4 cellular contexts compared by ENCODE assay signal in genomic region chr1:34904236-34905097, GRCh38.
TF ChIP-seq lines count a peak whose summit lies in the region.

No MANE protein-coding gene starts in this region.

TF ChIP-seq in A549, 52 proteins besides CTCF, POLR2A, EP300 and RAD21:
- TF ChIP-seq SREBF2 (IDR thresholded peaks at IDR 0.05) (no peak), REST (IDR thresholded peaks at IDR 0.05) (no peak), NPAS2 (CRISPR knock-in tag; IDR thresholded peaks at IDR 0.05; ENCODE audit: borderline replicate concordance) (no peak), FOSB (CRISPR knock-in tag; IDR thresholded peaks at IDR 0.05) (no peak), GATA3 (IDR thresholded peaks at IDR 0.05; ENCODE audit: borderline replicate concordance) (no peak), ATOH8 (CRISPR knock-in tag; IDR thresholded peaks at IDR 0.05; ENCODE audit: low read depth) (no peak), FOSL2 (IDR thresholded peaks at IDR 0.05) (no peak), FOSL2 (CRISPR knock-in tag; IDR thresholded peaks at IDR 0.05) (no peak), ZNF302 (CRISPR knock-in tag; IDR thresholded peaks at IDR 0.05) (no peak), KDM1A (IDR thresholded peaks at IDR 0.05; ENCODE audit: low read depth) (no peak), NFE2L2 (conservative IDR thresholded peaks at IDR 0.05; ENCODE audit: low read length) (no peak), HEYL (CRISPR knock-in tag; IDR thresholded peaks at IDR 0.05) (no peak), CEBPB (IDR thresholded peaks at IDR 0.05) (no peak), NR3C1 (IDR thresholded peaks at IDR 0.05) (no peak), RCOR1 (IDR thresholded peaks at IDR 0.05; ENCODE audit: low read depth, low read length) (no peak), SMC3 (IDR thresholded peaks at IDR 0.05) (no peak), TP53 (CRISPR knock-in tag; IDR thresholded peaks at IDR 0.05) (no peak)

TF ChIP-seq in GM23338, 12 proteins besides CTCF, POLR2A, EP300 and RAD21 (continues in another document):
- no peak for TF ChIP-seq REST (IDR thresholded peaks at IDR 0.05; ENCODE audit: unreplicated experiment)
- TF ChIP-seq EZH2phosphoT487 (IDR thresholded peaks at IDR 0.05; ENCODE audit: unreplicated experiment) = no peak
- no peak for TF ChIP-seq CREB1 (CRISPR knock-in tag; IDR thresholded peaks at IDR 0.05; ENCODE audit: low read depth)

TF ChIP-seq in K562, 482 proteins besides CTCF, POLR2A, EP300 and RAD21:
- no peak for TF ChIP-seq CAMTA2 (CRISPR knock-in tag; conservative IDR thresholded peaks at IDR 0.05)
- TF ChIP-seq HMG20A (CRISPR knock-in tag; conservative IDR thresholded peaks at IDR 0.05) = no peak
- TF ChIP-seq NFYB (IDR thresholded peaks at IDR 0.05; ENCODE audit: extremely low read depth, insufficient read length) = no peak
- TF ChIP-seq SUPT5H (IDR thresholded peaks at IDR 0.05) = no peak
- no peak for TF ChIP-seq ZNF324 (CRISPR knock-in tag; IDR thresholded peaks at IDR 0.05)
- no peak for TF ChIP-seq RBM34 (IDR thresholded peaks at IDR 0.05; ENCODE audit: borderline replicate concordance, insufficient read depth, low read length)
- TF ChIP-seq MITF (IDR thresholded peaks at IDR 0.05) = no peak
- TF ChIP-seq GATAD2A (IDR thresholded peaks at IDR 0.05) = no peak
- no peak for TF ChIP-seq RBM39 (optimal IDR thresholded peaks at IDR 0.05; ENCODE audit: low read depth, low read length)
- TF ChIP-seq ZNF444 (CRISPR knock-in tag; IDR thresholded peaks at IDR 0.05) = no peak

TF ChIP-seq in HepG2, 621 proteins besides CTCF, POLR2A, EP300 and RAD21:
- TF ChIP-seq MED1 (CRISPR knock-in tag; IDR thresholded peaks at IDR 0.05) = no peak
- TF ChIP-seq POLR2G (IDR thresholded peaks at IDR 0.05; ENCODE audit: low read depth, low read length) = no peak
- TF ChIP-seq ZBTB33 (CRISPR knock-in tag; IDR thresholded peaks at IDR 0.05) = no peak
- no peak for TF ChIP-seq IKZF4 (CRISPR knock-in tag; IDR thresholded peaks at IDR 0.05; ENCODE audit: borderline replicate concordance, low read depth, not compliant biosample characterization)
- TF ChIP-seq NCOR1 (IDR thresholded peaks at IDR 0.05; ENCODE audit: borderline replicate concordance, low read length) = no peak
- no peak for TF ChIP-seq NR2F1 (CRISPR knock-in tag; IDR thresholded peaks at IDR 0.05)
- TF ChIP-seq ZNF225 (CRISPR knock-in tag; IDR thresholded peaks at IDR 0.05) = no peak
- no peak for TF ChIP-seq PITX1 (CRISPR knock-in tag; IDR thresholded peaks at IDR 0.05)
- no peak for TF ChIP-seq HMGXB3 (CRISPR knock-in tag; IDR thresholded peaks at IDR 0.05; ENCODE audit: borderline replicate concordance)
- TF ChIP-seq PBX2 (CRISPR knock-in tag; IDR thresholded peaks at IDR 0.05) = no peak
- TF ChIP-seq ZNF414 (CRISPR knock-in tag; IDR thresholded peaks at IDR 0.05) = no peak
- no peak for TF ChIP-seq ZNF343 (CRISPR knock-in tag; IDR thresholded peaks at IDR 0.05)
- no peak for TF ChIP-seq FOXJ3 (CRISPR knock-in tag; IDR thresholded peaks at IDR 0.05; ENCODE audit: borderline replicate concordance)
